In the genomic region with DNA sequence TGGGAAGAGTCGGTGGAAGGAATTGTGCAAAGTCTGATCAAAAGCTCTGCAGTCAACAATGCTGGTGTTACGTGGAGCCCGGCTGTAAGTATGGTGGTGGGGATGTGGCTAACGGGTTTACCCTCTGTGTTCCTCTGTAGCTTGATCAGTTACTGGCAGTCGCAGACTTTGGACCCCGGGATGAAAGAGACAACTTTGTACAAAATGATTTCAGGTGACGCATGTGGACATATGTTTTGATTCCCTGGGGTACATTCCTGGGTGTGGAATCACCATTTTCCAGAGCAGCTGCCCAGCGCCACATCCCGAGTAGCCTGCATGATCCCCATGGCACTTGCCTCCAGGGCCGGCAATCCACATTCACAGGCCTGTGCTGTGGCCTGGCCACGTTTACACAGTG, we compare ENCODE assay signal across 15 cellular contexts. TPM values are rescaled to one million over a fixed set of nuclear protein-coding genes. Genes with fewer than 3 reads are reported as not detected.
DNase-seq lines count a peak whose midpoint lies in the region; FAIRE-seq and TF ChIP-seq lines count a peak whose summit lies in the region.
"Had no signal": no experiment of that assay in that cellular context is flagged by ENCODE, and none has a peak within 500 bp of the region (broad histone marks: within the 10 kb centered on the region; RNA-seq: fewer than 3 reads in every experiment).

No MANE protein-coding gene starts in this region.

- FAIRE-seq in D721Med (lab: Jason Lieb, UNC) = peak; percentile 90
- no peak for FAIRE-seq in GM12892 (lab: Jason Lieb, UNC)
- FAIRE-seq: A204.1 had no signal

- no peak overlapping the region for H3K27ac ChIP-seq in breast epithelium
- H3K27ac ChIP-seq: BLaER1, GM23248, KMS-11 had no signal

- H3K4me3 Mint-ChIP-seq in nephron progenitor cell = no peak overlapping the region
- H3K4me3 Mint-ChIP-seq: CD8-positive, alpha-beta T cell had no signal

- H3K27me3 ChIP-seq in BJ (ENCODE audit: control insufficient read depth, insufficient read depth, low read length) (no peaks in the 10 kb centered on the region), Loucy (ENCODE audit: insufficient read depth, low read length, poor library complexity, severe bottlenecking) (no peaks in the 10 kb centered on the region), breast epithelium (no peaks in the 10 kb centered on the region)
- H3K27me3 ChIP-seq: BLaER1 had no signal

- peaks cover 3% of the 10 kb centered on the region for H3K27me3 Mint-ChIP-seq in nephron progenitor cell (ENCODE audit: low read depth, poor library complexity)

- peaks cover 12% of the 10 kb centered on the region for H3K36me3 ChIP-seq in BJ (ENCODE audit: control insufficient read depth, insufficient read depth, low read length)
- H3K36me3 ChIP-seq in Loucy (ENCODE audit: insufficient read depth, low read length) = 0 out of 2 replicates have a peak, but pooled peaks cover 8% of the 10 kb centered on the region
- peaks cover under 1% of the 10 kb centered on the region for H3K36me3 ChIP-seq in breast epithelium

- H3K4me1 ChIP-seq in Loucy (ENCODE audit: insufficient read depth, low read length, poor library complexity, severe bottlenecking) = peaks cover 9% of the 10 kb centered on the region
- H3K4me1 ChIP-seq in breast epithelium = no peaks in the 10 kb centered on the region
- H3K4me1 ChIP-seq: HAP-1 had no signal

- H3K36me3 Mint-ChIP-seq in nephron progenitor cell (ENCODE audit: low read depth) = peaks cover 91% of the 10 kb centered on the region

- POLR2A ChIA-PET in BJ (lab: Charles Lee) = no interaction called here

- H3K9ac ChIP-seq in Loucy (ENCODE audit: low read depth, low read length, poor library complexity, severe bottlenecking) = no peak overlapping the region
- H3K9ac ChIP-seq: BLaER1, GM23248, KMS-11 had no signal

- H3K4me2 ChIP-seq in Loucy (ENCODE audit: low read depth, low read length, poor library complexity, severe bottlenecking) = peak overlapping the region; percentile 9
- H3K4me2 ChIP-seq: BLaER1, KMS-11 had no signal

- H3K9me3 ChIP-seq in Loucy (ENCODE audit: insufficient read depth, low read depth, low read length) (no peaks in the 10 kb centered on the region), breast epithelium (peaks cover 0 to 3% of the 10 kb centered on the region in 2 donors)
- H3K9me3 ChIP-seq: HAP-1 had no signal

- intact Hi-C loops in breast epithelium (cut with DNase I; ENCODE audit: low total_unique reads) = loop anchor here (10.0 kb wide), 1 partner anchor 51 kb away; no protein-coding TSS in a partner anchor

- peaks cover 6% of the 10 kb centered on the region for H3K4me1 Mint-ChIP-seq in nephron progenitor cell

- no peaks in the 10 kb centered on the region for H3K9me2 ChIP-seq in Loucy (replicated peaks; ENCODE audit: low read depth, low read length)

- H3K79me2 ChIP-seq in Loucy (ENCODE audit: insufficient read depth, low read length) = no peaks in the 10 kb centered on the region

- no peak for TF ChIP-seq CTCF in BJ (IDR thresholded peaks at IDR 0.05; ENCODE audit: insufficient read depth, low read depth, low read length)
- no peak for TF ChIP-seq CTCF in D721Med (IDR thresholded peaks at IDR 0.05; ENCODE audit: insufficient read depth, missing control alignments)
- TF ChIP-seq CTCF in Loucy (conservative IDR thresholded peaks at IDR 0.05; ENCODE audit: low read length) = no peak
- TF ChIP-seq CTCF in nephron progenitor cell (IDR thresholded peaks at IDR 0.05) = no peak
- TF ChIP-seq CTCF in breast epithelium (IDR thresholded peaks at IDR 0.05) = no peak

- CTCF ChIA-PET in BJ (lab: Yijun Ruan, JAX) = interaction anchor here (1.4 kb wide), 1 partner anchor 10 kb away, joined by 6 read pairs; the partner anchor contains the start of gene RBFA

- H3K4me3 ChIP-seq in BJ (ENCODE audit: low read depth, low read length) = no peak overlapping the region
- H3K4me3 ChIP-seq in Loucy (ENCODE audit: low read length, poor library complexity, severe bottlenecking) = no peak overlapping the region
- no peak overlapping the region for H3K4me3 ChIP-seq in breast epithelium
- H3K4me3 ChIP-seq: BLaER1, GM23248, HAP-1 had no signal

- H3K27ac Mint-ChIP-seq in nephron progenitor cell = peak overlapping the region; percentile 71
- H3K27ac Mint-ChIP-seq: CD8-positive, alpha-beta T cell had no signal

- H3F3A ChIP-seq in Loucy (ENCODE audit: low read depth) = no peaks in the 10 kb centered on the region

- DNase-seq in BJ (ENCODE audit: low read depth) (peak; percentile 6), D721Med (ENCODE audit: insufficient read length, low spot score) (no peak), nephron progenitor cell (no peak), GM12892 (ENCODE audit: insufficient read length) (no peak), breast epithelium (ENCODE audit: low spot score in 2 of 2) (no peak), Ammon's horn (ENCODE audit: low spot score) (no peak)
- DNase-seq: ACHN; CD8-positive, alpha-beta T cell; GDM1; GM23248 had no signal

- H2AFZ ChIP-seq in Loucy (ENCODE audit: low read length) = no peak overlapping the region
- H2AFZ ChIP-seq: GM23248 had no signal

- TF ChIP-seq POLR2A in GM12892 (IDR thresholded peaks at IDR 0.05; ENCODE audit: low read depth, low read length) (no peak), breast epithelium (IDR thresholded peaks at IDR 0.05) (no peak)

- no peaks in the 10 kb centered on the region for H4K20me1 ChIP-seq in Loucy (ENCODE audit: insufficient read depth, low read length, poor library complexity, severe bottlenecking)

- H3K9me3 Mint-ChIP-seq in nephron progenitor cell = peaks cover 17% of the 10 kb centered on the region
- H3K9me3 Mint-ChIP-seq: CD8-positive, alpha-beta T cell had no signal

RNA-seq across cellular contexts. Expression of gene RBFA, which starts 9.8 kb away (rescaled TPM):
- polyA plus RNA-seq in BJ (2011; rRNA removed) = 26.1 and 32.4 TPM in 2 replicates
- polyA minus RNA-seq in BJ (2011; rRNA and poly(A)+ RNA removed) = 8.7 and 14.3 TPM in 2 replicates
- 33.5 TPM for polyA plus RNA-seq in GM12892 (2012; ENCODE audit: missing spikeins)
- 10 to 100 TPM; 35.2 to 42.3 (median 40.5) TPM for total RNA-seq in breast epithelium

RNA-seq across cellular contexts. Expression of gene TXNL4A, which starts 55.7 kb away (rescaled TPM):
- 95.8 and 117 TPM in 2 replicates for polyA plus RNA-seq in BJ (2011; rRNA removed)
- 32.8 and 38.3 TPM in 2 replicates for polyA minus RNA-seq in BJ (2011; rRNA and poly(A)+ RNA removed)
- 82.7 TPM for polyA plus RNA-seq in GM12892 (2012; ENCODE audit: missing spikeins)
- 10 to 100 TPM; 21.4 to 39.2 (median 23.9) TPM for total RNA-seq in breast epithelium
